In the genomic region with DNA sequence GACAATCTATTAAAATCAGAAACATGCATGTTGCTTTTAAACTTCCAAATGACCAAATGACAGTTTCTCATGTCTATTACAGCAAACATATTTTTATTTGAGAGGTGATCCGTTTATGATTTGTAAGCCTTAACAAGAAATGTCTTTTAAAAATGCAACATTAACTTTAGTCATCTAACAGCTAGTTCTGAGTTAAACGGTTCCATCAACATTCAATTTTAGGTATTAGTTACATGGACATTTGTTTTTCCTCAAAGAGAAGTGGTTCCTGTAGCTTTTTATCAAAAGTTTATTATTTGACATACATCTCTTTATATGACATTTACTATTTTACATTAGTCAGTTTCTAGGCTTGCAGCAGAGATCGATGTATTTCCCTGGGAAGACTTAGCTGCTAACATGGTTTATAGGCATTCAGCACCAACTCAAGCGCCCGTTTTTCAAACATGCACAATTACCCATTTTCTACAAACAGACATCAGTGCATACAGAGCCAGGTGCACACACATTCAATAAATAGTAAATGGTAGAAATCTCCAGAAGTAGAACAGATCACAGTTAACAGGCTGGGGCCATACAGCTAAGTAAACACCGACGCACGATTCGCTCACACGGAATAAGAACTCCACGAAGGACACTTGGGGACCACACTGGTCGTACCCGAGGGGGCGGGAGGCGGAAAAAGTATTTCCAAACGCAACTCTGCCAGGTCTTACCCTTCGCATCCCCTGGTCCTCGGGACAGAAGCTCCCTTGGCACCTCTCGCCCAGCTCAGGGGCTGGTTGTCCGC, we compare ENCODE assay signal across 8 cellular contexts. TPM values are rescaled to one million over a fixed set of nuclear protein-coding genes. Genes with fewer than 3 reads are reported as not detected.
DNase-seq lines count a peak whose midpoint lies in the region; ATAC-seq and TF ChIP-seq lines count a peak whose summit lies in the region.

No MANE protein-coding gene starts in this region.

- no peaks in the 10 kb centered on the region for H3K79me1 ChIP-seq in trophoblast cell (ENCODE audit: low read length)

- H2AFZ ChIP-seq in trophoblast cell (ENCODE audit: insufficient read depth, low read length, poor library complexity), result no peak overlapping the region

- H2BK5ac ChIP-seq in trophoblast cell (ENCODE audit: low read depth, low read length, poor library complexity), result no peak overlapping the region

- no peak for DNase-seq in activated CD4-positive, alpha-beta T cell treated with anti-CD3 and anti-CD28 coated beads, Interleukin-2, amount 10 ng/mL, durations not matched to agents 24 days and 14 days
- no peak for DNase-seq in activated CD4-positive, alpha-beta T cell treated with anti-CD3 and anti-CD28 coated beads for 4 hours
- DNase-seq in NCI-H345 treated with DMSO at 0.1 percent for 48 hours (lab: John Stamatoyannopoulos, UW; ENCODE audit: unreplicated experiment), result peak; percentile 29
- no peak for DNase-seq in endothelial cell (ENCODE audit: low spot score)
- no peak for DNase-seq in trophoblast cell
- no peak for DNase-seq in NCI-H1694 treated with DMSO at 0.1 percent for 48 hours (lab: John Stamatoyannopoulos, UW)
- DNase-seq in activated CD4-positive, alpha-beta T cell treated with anti-CD3 and anti-CD28 coated beads for 1 hour, result no peak

- H3K27me3 Mint-ChIP-seq in activated CD4-positive, alpha-beta T cell treated with anti-CD3 and anti-CD28 coated beads, Interleukin-2, amount 10 ng/mL, durations not matched to agents 24 days and 14 days, result peaks cover 61% of the 10 kb centered on the region
- H3K27me3 Mint-ChIP-seq in endothelial cell (ENCODE audit: unreplicated experiment), result peaks cover 12% of the 10 kb centered on the region

- H3K4me3 ChIP-seq in trophoblast cell (ENCODE audit: low read depth, low read length), result peak overlapping the region; percentile 64

- H2BK120ac ChIP-seq in trophoblast cell (ENCODE audit: insufficient read depth, low read length, poor library complexity), result no peak overlapping the region

- H4K8ac ChIP-seq in trophoblast cell (ENCODE audit: low read depth, low read length), result no peak overlapping the region

- peaks cover 2% of the 10 kb centered on the region for H3K36me3 Mint-ChIP-seq in activated CD4-positive, alpha-beta T cell treated with anti-CD3 and anti-CD28 coated beads, Interleukin-2, amount 10 ng/mL, durations not matched to agents 24 days and 14 days (ENCODE audit: low read depth)
- H3K36me3 Mint-ChIP-seq in endothelial cell (ENCODE audit: low read depth, unreplicated experiment), result peaks cover 3% of the 10 kb centered on the region

- H3K14ac ChIP-seq in trophoblast cell (ENCODE audit: low read length), result no peak overlapping the region

- H3K4me1 ChIP-seq in trophoblast cell (ENCODE audit: control insufficient read depth in 1 of 2, insufficient read depth in 2 of 2, low read length in 2 of 2), result peaks cover 4 to 15% of the 10 kb centered on the region in 2 experiments

- WGBS in trophoblast cell (ENCODE audit: extremely low coverage, insufficient coverage, insufficient read length), result no CpG with 5 or more reads among the region's 20 CpGs

- H4K91ac ChIP-seq in trophoblast cell (ENCODE audit: low read depth, low read length), result no peak overlapping the region

- no peak overlapping the region for H3K27ac ChIP-seq in trophoblast cell (ENCODE audit: low read depth, low read length)

- no peak overlapping the region for H3K9ac ChIP-seq in trophoblast cell (ENCODE audit: low read length)

- H2AK5ac ChIP-seq in trophoblast cell (ENCODE audit: low read length), result no peak overlapping the region

- no peak overlapping the region for H4K12ac ChIP-seq in trophoblast cell (ENCODE audit: low read depth, low read length)

- peak overlapping the region; percentile 18 for H3K27ac Mint-ChIP-seq in activated CD4-positive, alpha-beta T cell treated with anti-CD3 and anti-CD28 coated beads, Interleukin-2, amount 10 ng/mL, durations not matched to agents 24 days and 14 days
- H3K27ac Mint-ChIP-seq in endothelial cell (ENCODE audit: unreplicated experiment), result peak overlapping the region; percentile 16

- intact Hi-C loops in activated CD4-positive, alpha-beta T cell treated with anti-CD3 and anti-CD28 coated beads, Interleukin-2, amount 10 ng/mL, durations not matched to agents 24 days and 14 days (cut with micrococcal nuclease), result loop anchor here (10.0 kb wide), 1 partner anchor 620 kb away; no protein-coding TSS in a partner anchor

- H3K4ac ChIP-seq in trophoblast cell (ENCODE audit: low read depth, low read length), result no peak overlapping the region

- peaks cover 9% of the 10 kb centered on the region for H3K4me1 Mint-ChIP-seq in activated CD4-positive, alpha-beta T cell treated with anti-CD3 and anti-CD28 coated beads, Interleukin-2, amount 10 ng/mL, durations not matched to agents 24 days and 14 days
- H3K4me1 Mint-ChIP-seq in endothelial cell (ENCODE audit: unreplicated experiment), result peaks cover 9% of the 10 kb centered on the region

- no peak for ATAC-seq in GM18505 (IDR thresholded peaks at IDR 0.05; ENCODE audit: unreplicated experiment)

- peaks cover 35% of the 10 kb centered on the region for H3K27me3 ChIP-seq in trophoblast cell (ENCODE audit: insufficient read depth, low read length)

- no peaks in the 10 kb centered on the region for H3K79me2 ChIP-seq in trophoblast cell (ENCODE audit: control insufficient read depth, insufficient read depth, low read length, poor library complexity)

- no peak for TF ChIP-seq POLR2A in GM18505 (IDR thresholded peaks at IDR 0.05; ENCODE audit: borderline replicate concordance, extremely low read depth, insufficient read depth, insufficient read length)

- H3K4me3 Mint-ChIP-seq in activated CD4-positive, alpha-beta T cell treated with anti-CD3 and anti-CD28 coated beads, Interleukin-2, amount 10 ng/mL, durations not matched to agents 24 days and 14 days, result peak overlapping the region; percentile 75
- peak overlapping the region; percentile 90 for H3K4me3 Mint-ChIP-seq in endothelial cell (ENCODE audit: unreplicated experiment)

- H3K18ac ChIP-seq in trophoblast cell (ENCODE audit: low read length), result no peak overlapping the region

- H3K36me3 ChIP-seq in trophoblast cell (ENCODE audit: control insufficient read depth in 1 of 2, insufficient read depth in 2 of 2, low read length in 2 of 2), result no peaks in the 10 kb centered on the region

- TF ChIP-seq CTCF in endothelial cell (IDR thresholded peaks at IDR 0.05; ENCODE audit: unreplicated experiment), result no peak

- H3K23ac ChIP-seq in trophoblast cell (ENCODE audit: low read length), result no peak overlapping the region

- peak overlapping the region; percentile 75 for H3K4me2 ChIP-seq in trophoblast cell (ENCODE audit: low read length)

- no peak overlapping the region for H2BK12ac ChIP-seq in trophoblast cell (ENCODE audit: low read length)

- H3K9me3 ChIP-seq in trophoblast cell (ENCODE audit: insufficient read depth, low read depth, low read length), result peaks cover 3% of the 10 kb centered on the region

- H3K9me3 Mint-ChIP-seq in activated CD4-positive, alpha-beta T cell treated with anti-CD3 and anti-CD28 coated beads, Interleukin-2, amount 10 ng/mL, durations not matched to agents 24 days and 14 days, result peaks cover 5% of the 10 kb centered on the region
- H3K9me3 Mint-ChIP-seq in endothelial cell (ENCODE audit: unreplicated experiment), result no peaks in the 10 kb centered on the region

RNA-seq across cellular contexts. Expression of a gene that starts 0.9 kb away (rescaled TPM):
- total RNA-seq in activated CD4-positive, alpha-beta T cell treated with anti-CD3 and anti-CD28 coated beads, Interleukin-2, amount 10 ng/mL, durations not matched to agents 24 days and 14 days, result not detected in 2 replicates
- total RNA-seq in endothelial cell (ENCODE audit: unreplicated experiment), result 2.0 TPM
- 0.01 and 0.03 TPM in 2 replicates for polyA plus RNA-seq in trophoblast cell (2013)
